Comparison of ENCODE assay signal across 1 cellular context in the genomic region with DNA sequence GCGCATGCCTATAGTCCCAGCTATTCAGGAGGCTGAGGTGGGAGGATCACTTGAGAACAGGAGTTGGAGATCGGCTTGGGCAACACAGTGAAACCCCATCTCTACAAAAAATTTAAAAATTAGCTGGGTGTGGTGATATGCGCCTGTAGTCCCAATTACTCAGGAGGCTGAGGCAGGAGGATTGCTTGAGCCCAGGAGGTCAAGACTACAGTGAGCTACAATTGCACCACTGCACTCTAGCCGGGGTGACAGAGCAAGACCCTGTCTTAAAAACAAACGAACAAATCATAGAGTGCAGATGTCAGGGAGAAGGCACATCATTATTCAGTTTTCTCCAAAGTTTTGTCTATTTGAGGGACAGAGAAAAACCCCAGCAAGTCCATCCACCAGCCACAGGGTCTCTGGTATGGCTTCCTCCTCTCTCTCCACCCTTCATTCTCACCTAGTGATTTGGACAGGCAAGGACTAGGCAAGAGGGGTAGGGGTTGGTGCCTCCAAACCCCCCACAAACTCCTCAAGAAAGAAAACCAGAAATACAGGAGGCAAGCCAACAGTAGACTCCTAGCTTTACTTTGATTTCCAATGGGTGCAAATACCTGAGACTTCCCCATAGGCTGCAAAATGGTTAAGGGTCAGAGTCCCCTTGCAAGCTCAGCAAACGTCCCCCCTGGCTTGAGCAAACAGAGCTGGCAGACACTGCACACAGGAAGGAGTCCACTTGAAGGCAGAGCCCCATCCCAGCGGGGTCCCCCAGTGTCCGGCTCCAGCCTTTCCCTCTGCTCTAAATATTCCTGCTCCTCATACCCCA.
A peak's percentile ranks its signal among the peaks of the same experiment; 100 is the strongest.
TF ChIP-seq lines count a peak whose summit lies in the region.

No MANE protein-coding gene starts in this region.

TF ChIP-seq in HepG2, 621 proteins besides CTCF, POLR2A, EP300 and RAD21 (continued from another document and continues in another):
- peak in 1 of 2 experiments; percentile 61; a peak in 1 of 4 replicates for TF ChIP-seq REST (IDR thresholded peaks at IDR 0.05; ENCODE audit: borderline replicate concordance in 1 of 2, low read depth in 1 of 2, low read length in 2 of 2)
- no peak for TF ChIP-seq ASH2L (IDR thresholded peaks at IDR 0.05; ENCODE audit: insufficient read length, low read depth, low read length)
- TF ChIP-seq KMT2A (CRISPR knock-in tag; IDR thresholded peaks at IDR 0.05), result no peak; the same call in 1 of the 2 replicates
- no peak for TF ChIP-seq FOXK1 (CRISPR knock-in tag; IDR thresholded peaks at IDR 0.05; ENCODE audit: borderline replicate concordance, low read depth)
- TF ChIP-seq ZNF234 (CRISPR knock-in tag; conservative IDR thresholded peaks at IDR 0.05), result no peak
- TF ChIP-seq ZNF101 (CRISPR knock-in tag; IDR thresholded peaks at IDR 0.05; ENCODE audit: borderline replicate concordance, low read depth), result no peak
- TF ChIP-seq ZMYM4 (CRISPR knock-in tag; IDR thresholded peaks at IDR 0.05), result no peak
- no peak for TF ChIP-seq NFE2 (CRISPR knock-in tag; IDR thresholded peaks at IDR 0.05)
- TF ChIP-seq, protein P1, sequence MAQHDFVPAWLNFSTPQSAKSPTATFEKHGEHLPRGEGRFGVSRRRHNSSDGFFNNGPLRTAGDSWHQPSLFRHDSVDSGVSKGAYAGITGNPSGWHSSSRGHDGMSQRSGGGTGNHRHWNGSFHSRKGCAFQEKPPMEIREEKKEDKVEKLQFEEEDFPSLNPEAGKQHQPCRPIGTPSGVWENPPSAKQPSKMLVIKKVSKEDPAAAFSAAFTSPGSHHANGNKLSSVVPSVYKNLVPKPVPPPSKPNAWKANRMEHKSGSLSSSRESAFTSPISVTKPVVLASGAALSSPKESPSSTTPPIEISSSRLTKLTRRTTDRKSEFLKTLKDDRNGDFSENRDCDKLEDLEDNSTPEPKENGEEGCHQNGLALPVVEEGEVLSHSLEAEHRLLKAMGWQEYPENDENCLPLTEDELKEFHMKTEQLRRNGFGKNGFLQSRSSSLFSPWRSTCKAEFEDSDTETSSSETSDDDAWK (CRISPR knock-in tag; IDR thresholded peaks at IDR 0.05), result no peak
- TF ChIP-seq ZNF280B (CRISPR knock-in tag; IDR thresholded peaks at IDR 0.05; ENCODE audit: borderline replicate concordance), result no peak
- TF ChIP-seq POLR2AphosphoS5 (IDR thresholded peaks at IDR 0.05; ENCODE audit: low read depth, low read length), result peak; percentile 83
- TF ChIP-seq ZNF619 (CRISPR knock-in tag; IDR thresholded peaks at IDR 0.05), result no peak
- TF ChIP-seq ZHX1 (CRISPR knock-in tag; IDR thresholded peaks at IDR 0.05; ENCODE audit: low read depth), result no peak
- TF ChIP-seq RCOR2 (CRISPR knock-in tag; IDR thresholded peaks at IDR 0.05), result peak; percentile 33; the same call in 1 of the 2 replicates
- no peak for TF ChIP-seq DZIP1 (CRISPR knock-in tag; IDR thresholded peaks at IDR 0.05)
- no peak for TF ChIP-seq ADNP (CRISPR knock-in tag; IDR thresholded peaks at IDR 0.05)
- peak; percentile 67; the same call in 1 of the 2 replicates for TF ChIP-seq CBX5 (CRISPR knock-in tag; IDR thresholded peaks at IDR 0.05; ENCODE audit: borderline replicate concordance)
- TF ChIP-seq, protein P2, sequence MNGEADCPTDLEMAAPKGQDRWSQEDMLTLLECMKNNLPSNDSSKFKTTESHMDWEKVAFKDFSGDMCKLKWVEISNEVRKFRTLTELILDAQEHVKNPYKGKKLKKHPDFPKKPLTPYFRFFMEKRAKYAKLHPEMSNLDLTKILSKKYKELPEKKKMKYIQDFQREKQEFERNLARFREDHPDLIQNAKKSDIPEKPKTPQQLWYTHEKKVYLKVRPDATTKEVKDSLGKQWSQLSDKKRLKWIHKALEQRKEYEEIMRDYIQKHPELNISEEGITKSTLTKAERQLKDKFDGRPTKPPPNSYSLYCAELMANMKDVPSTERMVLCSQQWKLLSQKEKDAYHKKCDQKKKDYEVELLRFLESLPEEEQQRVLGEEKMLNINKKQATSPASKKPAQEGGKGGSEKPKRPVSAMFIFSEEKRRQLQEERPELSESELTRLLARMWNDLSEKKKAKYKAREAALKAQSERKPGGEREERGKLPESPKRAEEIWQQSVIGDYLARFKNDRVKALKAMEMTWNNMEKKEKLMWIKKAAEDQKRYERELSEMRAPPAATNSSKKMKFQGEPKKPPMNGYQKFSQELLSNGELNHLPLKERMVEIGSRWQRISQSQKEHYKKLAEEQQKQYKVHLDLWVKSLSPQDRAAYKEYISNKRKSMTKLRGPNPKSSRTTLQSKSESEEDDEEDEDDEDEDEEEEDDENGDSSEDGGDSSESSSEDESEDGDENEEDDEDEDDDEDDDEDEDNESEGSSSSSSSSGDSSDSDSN (CRISPR knock-in tag; IDR thresholded peaks at IDR 0.05), result no peak
- TF ChIP-seq NCOR1 (IDR thresholded peaks at IDR 0.05; ENCODE audit: borderline replicate concordance, low read length), result no peak
- TF ChIP-seq YY1 (IDR thresholded peaks at IDR 0.05; ENCODE audit: insufficient read depth, insufficient replicate concordance, low read depth, low read length), result peak; percentile 48
- no peak for TF ChIP-seq ZNF713 (CRISPR knock-in tag; IDR thresholded peaks at IDR 0.05)
- no peak for TF ChIP-seq GTF3A (CRISPR knock-in tag; conservative IDR thresholded peaks at IDR 0.05)
- TF ChIP-seq, protein P3, sequence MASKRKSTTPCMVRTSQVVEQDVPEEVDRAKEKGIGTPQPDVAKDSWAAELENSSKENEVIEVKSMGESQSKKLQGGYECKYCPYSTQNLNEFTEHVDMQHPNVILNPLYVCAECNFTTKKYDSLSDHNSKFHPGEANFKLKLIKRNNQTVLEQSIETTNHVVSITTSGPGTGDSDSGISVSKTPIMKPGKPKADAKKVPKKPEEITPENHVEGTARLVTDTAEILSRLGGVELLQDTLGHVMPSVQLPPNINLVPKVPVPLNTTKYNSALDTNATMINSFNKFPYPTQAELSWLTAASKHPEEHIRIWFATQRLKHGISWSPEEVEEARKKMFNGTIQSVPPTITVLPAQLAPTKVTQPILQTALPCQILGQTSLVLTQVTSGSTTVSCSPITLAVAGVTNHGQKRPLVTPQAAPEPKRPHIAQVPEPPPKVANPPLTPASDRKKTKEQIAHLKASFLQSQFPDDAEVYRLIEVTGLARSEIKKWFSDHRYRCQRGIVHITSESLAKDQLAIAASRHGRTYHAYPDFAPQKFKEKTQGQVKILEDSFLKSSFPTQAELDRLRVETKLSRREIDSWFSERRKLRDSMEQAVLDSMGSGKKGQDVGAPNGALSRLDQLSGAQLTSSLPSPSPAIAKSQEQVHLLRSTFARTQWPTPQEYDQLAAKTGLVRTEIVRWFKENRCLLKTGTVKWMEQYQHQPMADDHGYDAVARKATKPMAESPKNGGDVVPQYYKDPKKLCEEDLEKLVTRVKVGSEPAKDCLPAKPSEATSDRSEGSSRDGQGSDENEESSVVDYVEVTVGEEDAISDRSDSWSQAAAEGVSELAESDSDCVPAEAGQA (IDR thresholded peaks at IDR 0.05; ENCODE audit: low read depth), result no peak
- TF ChIP-seq, protein P3 (CRISPR knock-in tag; IDR thresholded peaks at IDR 0.05; ENCODE audit: borderline replicate concordance), result no peak
- TF ChIP-seq ZMAT5 (CRISPR knock-in tag; IDR thresholded peaks at IDR 0.05; ENCODE audit: borderline replicate concordance, low read depth), result no peak
- no peak for TF ChIP-seq CENPBD1 (CRISPR knock-in tag; IDR thresholded peaks at IDR 0.05; ENCODE audit: borderline replicate concordance, low read depth)
- no peak for TF ChIP-seq NFKB2 (CRISPR knock-in tag; IDR thresholded peaks at IDR 0.05; ENCODE audit: borderline replicate concordance)
- no peak for TF ChIP-seq IKZF4 (CRISPR knock-in tag; IDR thresholded peaks at IDR 0.05; ENCODE audit: borderline replicate concordance, low read depth, not compliant biosample characterization)
- TF ChIP-seq TSC22D2 (CRISPR knock-in tag; IDR thresholded peaks at IDR 0.05; ENCODE audit: borderline replicate concordance), result no peak
- no peak for TF ChIP-seq ZNF207 (IDR thresholded peaks at IDR 0.05; ENCODE audit: borderline replicate concordance)
